ENCODE assay signal across 8 cellular contexts in the genomic region with DNA sequence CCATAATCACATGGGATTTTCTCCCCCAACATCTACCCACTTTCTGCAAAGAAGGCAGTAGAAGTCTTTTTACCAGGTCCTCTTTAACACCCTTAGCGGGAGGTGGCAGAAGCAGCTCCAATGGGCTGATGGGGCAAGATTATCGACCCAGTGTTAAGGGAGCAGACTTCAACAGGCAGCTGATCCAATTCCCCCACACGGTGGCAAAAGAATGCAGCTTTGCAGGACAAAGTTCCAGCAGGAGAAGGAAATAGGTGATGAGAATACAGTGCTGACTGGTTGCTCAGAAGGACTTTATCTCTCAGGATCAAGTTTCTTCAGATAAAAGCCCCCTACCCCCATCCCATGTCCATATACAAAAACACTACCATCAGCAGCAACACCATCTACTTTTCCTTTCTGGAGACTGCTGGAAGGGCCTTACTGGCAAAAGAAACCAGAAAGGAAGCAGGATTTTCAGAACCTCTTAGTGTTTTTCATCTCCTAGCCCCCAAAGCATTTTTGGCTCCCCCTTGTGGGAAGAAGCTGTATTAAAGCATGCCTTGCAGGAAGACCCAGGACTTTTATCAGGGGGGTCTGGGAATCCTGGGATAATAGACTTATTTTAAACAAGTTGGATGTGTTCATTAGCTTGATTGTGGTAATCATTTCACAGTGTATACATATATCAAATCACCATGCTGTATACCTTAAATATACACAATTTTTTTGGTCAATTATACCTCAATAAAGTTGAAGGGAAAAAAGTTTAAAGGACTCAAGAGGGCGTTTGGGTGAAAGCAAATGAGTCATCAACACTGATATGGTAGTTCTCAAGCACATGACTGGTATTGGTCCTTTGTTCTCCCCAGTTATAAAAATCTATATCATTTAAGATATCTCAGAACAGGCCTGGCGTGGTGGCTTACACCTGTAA.
DNase-seq lines count a peak whose midpoint lies in the region; ATAC-seq, FAIRE-seq and TF ChIP-seq lines count a peak whose summit lies in the region.

No MANE protein-coding gene starts in this region.

- intact Hi-C loops in mucosa of descending colon (cut with DNase I, micrococcal nuclease) = no loop called here

- H3K36me3 Mint-ChIP-seq in CD4-positive, CD25-positive, alpha-beta regulatory T cell = no peaks in the 10 kb centered on the region

- no peaks in the 10 kb centered on the region for H3K4me1 ChIP-seq in CD4-positive, CD25-positive, alpha-beta regulatory T cell (ENCODE audit: control insufficient read depth, insufficient read depth, low read length, poor library complexity, severe bottlenecking)
- H3K4me1 ChIP-seq in mucosa of descending colon (ENCODE audit: low read depth) = no peaks in the 10 kb centered on the region

- FAIRE-seq in GM12891 (lab: Jason Lieb, UNC) = peak; percentile 31

- H3K27ac ChIP-seq in CD4-positive, CD25-positive, alpha-beta regulatory T cell (ENCODE audit: insufficient read depth, low read length, poor library complexity, severe bottlenecking) = no peak overlapping the region

- H3K4me3 ChIP-seq in CD4-positive, CD25-positive, alpha-beta regulatory T cell (ENCODE audit: low read depth, low read length) = no peak overlapping the region
- H3K4me3 ChIP-seq in mucosa of descending colon = no peak overlapping the region

- H3K27me3 ChIP-seq in CD4-positive, CD25-positive, alpha-beta regulatory T cell (ENCODE audit: control insufficient read depth, insufficient read depth, low read length) = no peaks in the 10 kb centered on the region

- no peak for TF ChIP-seq CTCF in mucosa of descending colon (IDR thresholded peaks at IDR 0.05)

- H3K9me3 ChIP-seq in CD4-positive, CD25-positive, alpha-beta regulatory T cell (ENCODE audit: control insufficient read depth in 2 of 2, low read length in 2 of 2) = no peaks in the 10 kb centered on the region
- no peaks in the 10 kb centered on the region for H3K9me3 ChIP-seq in mucosa of descending colon

- H3K9me3 Mint-ChIP-seq in CD4-positive, CD25-positive, alpha-beta regulatory T cell = no peaks in the 10 kb centered on the region

- ATAC-seq in CD4-positive, CD25-positive, alpha-beta regulatory T cell (ENCODE audit: low read depth in 2 of 2) = no peak
- peak; percentile 40 for ATAC-seq in mucosa of descending colon
- no peak for ATAC-seq in HG02571 (IDR thresholded peaks at IDR 0.05; ENCODE audit: unreplicated experiment)
- no peak for ATAC-seq in HG02642 (IDR thresholded peaks at IDR 0.05; ENCODE audit: poor library complexity, unreplicated experiment)

- peak in 2 of 3 donors; percentile 1 to 34 for DNase-seq in CD4-positive, CD25-positive, alpha-beta regulatory T cell
- DNase-seq in GM12891 (ENCODE audit: insufficient read length, low spot score) (no peak), RPMI8226 (peak; percentile 33), dermis blood vessel endothelial cell (peak; percentile 56), mucosa of descending colon (peak in 1 of 3 donors; percentile 49), NOMO-1 treated with DMSO at 0.1 percent for 48 hours (lab: John Stamatoyannopoulos, UW; ENCODE audit: unreplicated experiment) (no peak)

- no peaks in the 10 kb centered on the region for H3K27me3 Mint-ChIP-seq in CD4-positive, CD25-positive, alpha-beta regulatory T cell

- no peak overlapping the region for H3K4me3 Mint-ChIP-seq in CD4-positive, CD25-positive, alpha-beta regulatory T cell

- no peak for TF ChIP-seq POLR2A in GM12891 (IDR thresholded peaks at IDR 0.05; ENCODE audit: low read depth, low read length)

- no peaks in the 10 kb centered on the region for H3K4me1 Mint-ChIP-seq in CD4-positive, CD25-positive, alpha-beta regulatory T cell

- H3K27ac Mint-ChIP-seq in CD4-positive, CD25-positive, alpha-beta regulatory T cell = no peak overlapping the region

- no peaks in the 10 kb centered on the region for H3K36me3 ChIP-seq in CD4-positive, CD25-positive, alpha-beta regulatory T cell (ENCODE audit: control insufficient read depth, insufficient read depth, low read length)
- no peaks in the 10 kb centered on the region for H3K36me3 ChIP-seq in mucosa of descending colon (ENCODE audit: low read depth)

TF ChIP-seq in GM12891, 5 proteins besides CTCF, POLR2A, EP300 and RAD21:
- no peak for TF ChIP-seq PAX5 (IDR thresholded peaks at IDR 0.05; ENCODE audit: insufficient read depth, low read length, severe bottlenecking)
- TF ChIP-seq TAF1 (IDR thresholded peaks at IDR 0.05; ENCODE audit: low read depth, low read length) = no peak
- no peak for TF ChIP-seq POLR2AphosphoS5 (IDR thresholded peaks at IDR 0.05; ENCODE audit: low read depth, low read length)
- no peak for TF ChIP-seq SPI1 (IDR thresholded peaks at IDR 0.05; ENCODE audit: low read depth, low read length)
- TF ChIP-seq POU2F2 (IDR thresholded peaks at IDR 0.05; ENCODE audit: low read depth, low read length) = no peak

Comparison
In these comparisons a context has a peak if more than half of its experiments do, and no peak if none do; other contexts are left out.
1. DNase-seq: peak in CD4-positive, CD25-positive, alpha-beta regulatory T cell (2 of 3), RPMI8226 (single experiment) and dermis blood vessel endothelial cell (single experiment); none in GM12891 (single experiment) and NOMO-1 treated with DMSO at 0.1 percent for 48 hours (single experiment).